In the genomic region with DNA sequence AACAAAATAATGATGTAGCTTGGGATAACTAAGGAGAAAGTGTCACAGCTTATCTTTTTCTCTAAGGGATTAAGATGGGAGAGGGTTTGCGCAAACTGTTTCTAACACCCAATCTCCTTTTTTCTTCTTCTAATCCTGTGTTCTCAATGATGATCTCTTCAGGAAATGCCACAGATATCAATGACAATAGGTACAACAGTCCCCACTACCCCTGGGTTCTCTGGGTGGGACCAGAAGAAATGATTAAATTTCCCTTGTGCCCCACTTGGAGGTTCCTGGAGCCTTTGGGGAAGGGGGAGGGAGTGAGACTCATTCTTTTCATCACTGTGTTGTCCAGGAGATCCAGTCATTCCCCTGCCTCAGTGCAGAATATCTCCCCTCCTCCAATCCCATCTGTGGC, we compare ENCODE assay signal across 9 cellular contexts. TPM values are rescaled to one million over a fixed set of nuclear protein-coding genes. Genes with fewer than 3 reads are reported as not detected.
"Had no signal": no experiment of that assay in that cellular context is flagged by ENCODE, and none has a peak within 500 bp of the region (broad histone marks: within the 10 kb centered on the region; RNA-seq: fewer than 3 reads in every experiment).

No MANE protein-coding gene starts in this region.

- H3K4me3 ChIP-seq: GM12878 had no signal

- FAIRE-seq: G401.6, GM12891, GM12892, GM18507, GM19239 had no signal

- DNase-seq: GDM1, GF-D8 had no signal

RNA-seq across cellular contexts. Expression of a gene that starts 32.6 kb away (rescaled TPM):
- total RNA-seq: G401 had no signal
